ENCODE assay signal across 38 cellular contexts in the genomic region with DNA sequence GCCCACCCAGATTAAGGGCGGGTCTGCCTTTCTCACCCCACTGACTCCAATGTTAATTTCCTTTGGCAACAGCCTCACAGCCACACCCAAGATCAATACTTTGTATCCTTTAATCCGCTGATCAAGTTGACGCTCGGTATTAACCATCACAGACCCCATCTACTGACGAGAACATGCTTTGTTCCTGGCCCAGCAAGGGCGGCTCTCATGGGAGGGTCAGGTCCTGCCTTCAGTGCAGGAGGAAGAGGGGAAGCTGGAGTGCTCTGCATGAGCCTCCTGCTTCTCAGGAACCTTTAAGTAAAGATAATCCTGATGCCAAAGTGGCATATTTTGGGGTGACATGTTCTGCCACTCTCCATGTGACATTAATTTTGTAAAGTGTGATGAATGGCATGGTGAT. TPM values are rescaled to one million over a fixed set of nuclear protein-coding genes. Genes with fewer than 3 reads are reported as not detected.
"Had no signal": no experiment of that assay in that cellular context is flagged by ENCODE, and none has a peak within 500 bp of the region (broad histone marks: within the 10 kb centered on the region; RNA-seq: fewer than 3 reads in every experiment).

No MANE protein-coding gene starts in this region.

- H3K27ac Mint-ChIP-seq: activated B cell treated with CpG ODN at 0.5 μM for 24 hours; activated CD4-positive, alpha-beta memory T cell treated with anti-CD3 and anti-CD28 coated beads for 36 hours; activated CD4-positive, alpha-beta T cell treated with anti-CD3 and anti-CD28 coated beads, Interleukin-2, amount 10 ng/mL, durations not matched to agents 24 days and 14 days; activated CD8-positive, alpha-beta T cell treated with anti-CD3 and anti-CD28 coated beads for 36 hours; activated naive CD4-positive, alpha-beta T cell treated with anti-CD3 and anti-CD28 coated beads for 36 hours; activated naive CD4-positive, alpha-beta T cell treated with anti-CD3 and anti-CD28 coated beads, Interleukin-2, amount 50 U/mL, for 72 hours; activated naive CD8-positive, alpha-beta T cell treated with anti-CD3 and anti-CD28 coated beads for 36 hours; activated T-cell treated with anti-CD3 and anti-CD28 coated beads, Interleukin-2, amount 50 U/mL, for 72 hours; activated T-helper 1 cell treated with anti-CD3 and anti-CD28 coated beads, Interleukin-12 subunit alpha, Interleukin-12 subunit beta, Interleukin-2, Interleukin-4 antibody, amounts not matched to agents 30 ng/mL and 10 ng/mL and 1 ng/mL, durations not matched to agents 14 hours and 24 hours and 36 hours; activated T-helper 17 cell treated with anti-CD3 and anti-CD28 coated beads, Interleukin-2, amount 50 U/mL, for 72 hours; T-helper 1 cell treated with Interleukin-12 subunit alpha and Interleukin-12 subunit beta and Interleukin-4 antibody, amounts not matched to agents 30 μg/mL and 1 μg/mL, for 36 hours; T-helper 2 cell treated with Interferon-gamma antibody and Interleukin-4, amounts not matched to agents 5 μg/mL and 100 μg/mL, for 36 hours had no signal

- H3K27me3 Mint-ChIP-seq: activated B cell treated with CpG ODN at 0.5 μM for 24 hours; activated CD4-positive, alpha-beta memory T cell treated with anti-CD3 and anti-CD28 coated beads for 36 hours; activated CD4-positive, alpha-beta T cell treated with anti-CD3 and anti-CD28 coated beads, Interleukin-2, amount 10 ng/mL, durations not matched to agents 24 days and 14 days; activated CD8-positive, alpha-beta T cell treated with anti-CD3 and anti-CD28 coated beads for 36 hours; activated naive CD8-positive, alpha-beta T cell treated with anti-CD3 and anti-CD28 coated beads for 36 hours; activated T-helper 17 cell treated with anti-CD3 and anti-CD28 coated beads, Interleukin-2, amount 50 U/mL, for 72 hours had no signal

- H3K27me3 ChIP-seq: adrenal gland, ascending aorta, body of pancreas, brain microvascular endothelial cell, breast epithelium had no signal

- H3K4me1 Mint-ChIP-seq: activated B cell treated with CpG ODN at 0.5 μM for 24 hours; activated naive CD8-positive, alpha-beta T cell treated with anti-CD3 and anti-CD28 coated beads for 36 hours; activated T-helper 17 cell treated with anti-CD3 and anti-CD28 coated beads, Interleukin-2, amount 50 U/mL, for 72 hours had no signal

- H3K4me3 Mint-ChIP-seq: activated B cell treated with CpG ODN at 0.5 μM for 24 hours; activated CD4-positive, alpha-beta memory T cell treated with anti-CD3 and anti-CD28 coated beads for 36 hours; activated CD4-positive, alpha-beta T cell treated with anti-CD3 and anti-CD28 coated beads, Interleukin-2, amount 10 ng/mL, durations not matched to agents 24 days and 14 days; activated CD8-positive, alpha-beta T cell treated with anti-CD3 and anti-CD28 coated beads for 36 hours; activated naive CD4-positive, alpha-beta T cell treated with anti-CD3 and anti-CD28 coated beads for 36 hours; activated naive CD8-positive, alpha-beta T cell treated with anti-CD3 and anti-CD28 coated beads for 36 hours; activated T-cell treated with anti-CD3 and anti-CD28 coated beads, Interleukin-2, amount 50 U/mL, for 4 hours; activated T-cell treated with anti-CD3 and anti-CD28 coated beads, Interleukin-2, amount 50 U/mL, for 72 hours; activated T-helper 1 cell treated with anti-CD3 and anti-CD28 coated beads, Interleukin-12 subunit alpha, Interleukin-12 subunit beta, Interleukin-2, Interleukin-4 antibody, amounts not matched to agents 30 ng/mL and 10 ng/mL and 1 ng/mL, durations not matched to agents 14 hours and 24 hours and 36 hours; activated T-helper 17 cell treated with anti-CD3 and anti-CD28 coated beads, Interleukin-2, amount 50 U/mL, for 72 hours; T-helper 1 cell treated with Interleukin-12 subunit alpha and Interleukin-12 subunit beta and Interleukin-4 antibody, amounts not matched to agents 30 μg/mL and 1 μg/mL, for 36 hours; T-helper 2 cell treated with Interferon-gamma antibody and Interleukin-4, amounts not matched to agents 5 μg/mL and 100 μg/mL, for 36 hours had no signal

- DNase-seq: activated B cell treated with CpG ODN at 0.5 μM for 24 hours; activated CD4-positive, alpha-beta memory T cell treated with anti-CD3 and anti-CD28 coated beads for 36 hours; activated CD4-positive, alpha-beta T cell treated with anti-CD3 and anti-CD28 coated beads for 4 hours; activated CD4-positive, alpha-beta T cell treated with anti-CD3 and anti-CD28 coated beads, Interleukin-2, amount 10 ng/mL, durations not matched to agents 24 days and 14 days; activated CD4-positive, alpha-beta T cell treated with anti-CD3 and anti-CD28 coated beads, Interleukin-2, amount 50 U/mL, for 1 hour; activated CD4-positive, alpha-beta T cell treated with anti-CD3 and anti-CD28 coated beads, Interleukin-2, amount 50 U/mL, for 4 hours; activated CD4-positive, CD25-positive, alpha-beta regulatory T cell treated with anti-CD3 and anti-CD28 coated beads, Interleukin-2, amount 50 U/mL, for 72 hours; activated CD8-positive, alpha-beta memory T cell treated with anti-CD3 and anti-CD28 coated beads, Interleukin-2, amount 50 U/mL, for 4 hours; activated CD8-positive, alpha-beta T cell treated with anti-CD3 and anti-CD28 coated beads for 36 hours; activated effector memory CD4-positive, alpha-beta T cell treated with anti-CD3 and anti-CD28 coated beads, Interleukin-2, amount 50 U/mL, for 16 hours; activated gamma-delta T cell treated with Interleukin-2 at 50 U/mL for 16 hours; activated naive CD4-positive, alpha-beta T cell; activated naive CD4-positive, alpha-beta T cell treated with anti-CD3 and anti-CD28 coated beads for 36 hours; activated naive CD4-positive, alpha-beta T cell treated with anti-CD3 and anti-CD28 coated beads, Interleukin-2, amount 50 U/mL, for 16 hours; activated naive CD8-positive, alpha-beta T cell treated with anti-CD3 and anti-CD28 coated beads for 36 hours; activated T-cell treated with anti-CD3 and anti-CD28 coated beads for 4 hours; activated T-cell treated with anti-CD3 and anti-CD28 coated beads, Interleukin-2, amount 50 U/mL, for 1 hour; activated T-cell treated with anti-CD3 and anti-CD28 coated beads, Interleukin-2, amount 50 U/mL, for 4 hours; activated T-cell treated with anti-CD3 and anti-CD28 coated beads, Interleukin-2, amount 50 U/mL, for 72 hours; adrenal gland; amygdala; anterior cingulate cortex; body of pancreas; brain microvascular endothelial cell; central memory CD4-positive, alpha-beta T cell; T-helper 1 cell; T-helper 2 cell; T-helper 9 cell had no signal

- H3K4me1 ChIP-seq: adrenal gland, ascending aorta, body of pancreas, breast epithelium had no signal

- H3K36me3 ChIP-seq: adrenal gland, ascending aorta, brain microvascular endothelial cell, breast epithelium had no signal

- H3K36me3 Mint-ChIP-seq: activated naive CD8-positive, alpha-beta T cell treated with anti-CD3 and anti-CD28 coated beads for 36 hours had no signal

- H3K4me3 ChIP-seq: adrenal gland, ascending aorta, body of pancreas, breast epithelium had no signal

- FAIRE-seq: TTC549 had no signal

- H3K27ac ChIP-seq: adrenal gland, ascending aorta, body of pancreas, brain microvascular endothelial cell, breast epithelium, VCaP had no signal

RNA-seq across cellular contexts. Expression of a gene that starts 8.3 kb away (rescaled TPM):
- total RNA-seq: activated B cell treated with CpG ODN at 0.5 μM for 24 hours; activated CD4-positive, alpha-beta memory T cell treated with anti-CD3 and anti-CD28 coated beads for 36 hours; activated CD4-positive, alpha-beta T cell treated with anti-CD3 and anti-CD28 coated beads, Interleukin-2, amount 10 ng/mL, durations not matched to agents 24 days and 14 days; activated CD8-positive, alpha-beta memory T cell treated with anti-CD3 and anti-CD28 coated beads for 36 hours; activated CD8-positive, alpha-beta T cell treated with anti-CD3 and anti-CD28 coated beads for 36 hours; activated naive CD4-positive, alpha-beta T cell treated with anti-CD3 and anti-CD28 coated beads for 36 hours; activated naive CD4-positive, alpha-beta T cell treated with anti-CD3 and anti-CD28 coated beads, Interleukin-2, amount 50 U/mL, for 72 hours; activated naive CD8-positive, alpha-beta T cell treated with anti-CD3 and anti-CD28 coated beads for 36 hours; activated T-cell treated with anti-CD3 and anti-CD28 coated beads, Interleukin-2, amount 50 U/mL, for 4 hours; activated T-helper 1 cell treated with anti-CD3 and anti-CD28 coated beads, Interleukin-12 subunit alpha, Interleukin-12 subunit beta, Interleukin-2, Interleukin-4 antibody, amounts not matched to agents 30 ng/mL and 10 ng/mL and 1 ng/mL, durations not matched to agents 14 hours and 24 hours and 36 hours; adrenal gland; ascending aorta had no signal
